ENCODE assay signal across 18 cellular contexts in genomic region chr2:68435605-68436004, GRCh38. TPM values are rescaled to one million over a fixed set of nuclear protein-coding genes. Genes with fewer than 3 reads are reported as not detected.
A peak's percentile ranks its signal among the peaks of the same experiment; 100 is the strongest.
DNase-seq lines count a peak whose midpoint lies in the region; ATAC-seq, FAIRE-seq and TF ChIP-seq lines count a peak whose summit lies in the region.
"Had no signal": no experiment of that assay in that cellular context is flagged by ENCODE, and none has a peak within 500 bp of the region (broad histone marks: within the 10 kb centered on the region; RNA-seq: fewer than 3 reads in every experiment).

No MANE protein-coding gene starts in this region.

- H3K36me3 ChIP-seq in SU-DHL-6 (ENCODE audit: low read length) (no peaks in the 10 kb centered on the region), esophagus muscularis mucosa (no peaks in the 10 kb centered on the region), transverse colon (no peaks in the 10 kb centered on the region), pancreas (no peaks in the 10 kb centered on the region)

- no peak overlapping the region for H2AFZ ChIP-seq in SU-DHL-6 (ENCODE audit: low read depth, low read length, severe bottlenecking)

- no peaks in the 10 kb centered on the region for H4K20me1 ChIP-seq in SU-DHL-6 (ENCODE audit: low read depth, low read length)

- no peaks in the 10 kb centered on the region for H3K36me3 Mint-ChIP-seq in nephron progenitor cell (ENCODE audit: low read depth)
- H3K36me3 Mint-ChIP-seq: CD8-positive, alpha-beta T cell; T-cell had no signal

- H3K79me2 ChIP-seq in SU-DHL-6 (ENCODE audit: insufficient read depth, low read length) = no peaks in the 10 kb centered on the region

- H3K4me3 ChIP-seq in SU-DHL-6 (ENCODE audit: insufficient read depth, low read length, poor library complexity, severe bottlenecking) (no peak overlapping the region), esophagus muscularis mucosa (no peak overlapping the region), transverse colon (no peak overlapping the region), pancreas (no peak overlapping the region)

- in situ Hi-C loops in transverse colon (cut with MboI; ENCODE audit: low pct_ligation_motif_present in 1 of 4, low pct_unique_long_range_greater_than_20kb in 1 of 4, low sequenced_read_pairs in 3 of 4) = loop anchor here in 2 of 4 donors (10.0 to 25.0 kb wide), 4 partner anchors 61 to 323 kb away; partner anchors contain the start of gene PNO1 (in 1 of the 2)

- no peak overlapping the region for H3K27ac Mint-ChIP-seq in nephron progenitor cell
- H3K27ac Mint-ChIP-seq: activated T-cell treated with anti-CD3 and anti-CD28 coated beads, Interleukin-2, amount 50 U/mL, for 72 hours; CD8-positive, alpha-beta T cell; T-cell had no signal

- TF ChIP-seq CTCF in SU-DHL-6 (IDR thresholded peaks at IDR 0.05; ENCODE audit: insufficient read depth, low read length, poor library complexity, severe bottlenecking) (no peak), esophagus muscularis mucosa (IDR thresholded peaks at IDR 0.05) (no peak), transverse colon (IDR thresholded peaks at IDR 0.05) (no peak), pancreas (IDR thresholded peaks at IDR 0.05) (no peak), nephron progenitor cell (IDR thresholded peaks at IDR 0.05) (no peak)

- H3F3A ChIP-seq in SU-DHL-6 (ENCODE audit: insufficient read depth) = 0 out of 2 replicates have a peak, but pooled peaks cover 8% of the 10 kb centered on the region

- peaks cover 5% of the 10 kb centered on the region for H3K27me3 Mint-ChIP-seq in nephron progenitor cell (ENCODE audit: low read depth, poor library complexity)
- H3K27me3 Mint-ChIP-seq: T-cell had no signal

- H3K9me3 ChIP-seq in SU-DHL-6 (ENCODE audit: insufficient read depth, low read length) = no peaks in the 10 kb centered on the region
- H3K9me3 ChIP-seq in esophagus muscularis mucosa = no peaks in the 10 kb centered on the region
- no peaks in the 10 kb centered on the region for H3K9me3 ChIP-seq in transverse colon
- no peaks in the 10 kb centered on the region for H3K9me3 ChIP-seq in pancreas

- peak overlapping the region; percentile 22; the same call in 1 of the 2 replicates for H3K27ac ChIP-seq in SU-DHL-6 (ENCODE audit: low read depth, low read length)
- peak overlapping the region in 3 of 4 donors; percentile 41 to 56 (median 48) for H3K27ac ChIP-seq in esophagus muscularis mucosa (replicated peaks in 1 of 4)
- H3K27ac ChIP-seq in transverse colon = peak overlapping the region in 3 of 4 donors; percentile 7 to 52 (median 35)
- no peak overlapping the region for H3K27ac ChIP-seq in pancreas

- H3K4me1 ChIP-seq in esophagus muscularis mucosa (peaks cover 9 to 40% (median 26%) of the 10 kb centered on the region in 4 donors), transverse colon (peaks cover 0 to 15% (median 3%) of the 10 kb centered on the region in 4 donors), pancreas (peaks cover 0 to 5% (median 0%) of the 10 kb centered on the region in 3 donors)

- H3K9me2 ChIP-seq in SU-DHL-6 (replicated peaks; ENCODE audit: insufficient read depth, low read length) = no peaks in the 10 kb centered on the region

- no peak overlapping the region for H3K9ac ChIP-seq in SU-DHL-6 (ENCODE audit: low read length)

- no peak for ATAC-seq in pancreas
- ATAC-seq: activated CD4-positive, CD25-positive, alpha-beta regulatory T cell treated with anti-CD3 and anti-CD28 coated beads, Interleukin-2, amount 50 U/mL, for 24 hours; activated T-cell treated with anti-CD3 and anti-CD28 coated beads, Interleukin-2, amount 50 U/mL, for 72 hours; CD8-positive, alpha-beta T cell; PC-3; T-cell had no signal

- H3K27me3 ChIP-seq in SU-DHL-6 (ENCODE audit: low read length) (no peaks in the 10 kb centered on the region), esophagus muscularis mucosa (no peaks in the 10 kb centered on the region), transverse colon (no peaks in the 10 kb centered on the region), pancreas (no peaks in the 10 kb centered on the region)

- intact Hi-C loops in esophagus muscularis mucosa (cut with DNase I) (no loop called here), transverse colon (cut with DNase I; ENCODE audit: low total_unique reads) (no loop called here), pancreas (cut with DNase I) (no loop called here)

- FAIRE-seq in pancreas (lab: Jason Lieb, UNC) = no peak
- FAIRE-seq: HTR-8/SVneo had no signal

- H3K4me2 ChIP-seq in SU-DHL-6 (ENCODE audit: low read depth, low read length, poor library complexity, severe bottlenecking) = peak overlapping the region; percentile 9

- no peaks in the 10 kb centered on the region for H3K4me1 Mint-ChIP-seq in nephron progenitor cell

- TF ChIP-seq POLR2A in esophagus muscularis mucosa (IDR thresholded peaks at IDR 0.05; ENCODE audit: low read depth) (no peak), transverse colon (IDR thresholded peaks at IDR 0.05) (no peak)

- DNase-seq in esophagus muscularis mucosa (ENCODE audit: extremely low spot score) = no peak
- peak; percentile 17 for DNase-seq in myocyte (ENCODE audit: low read depth)
- DNase-seq in transverse colon = no peak
- DNase-seq in pancreas = no peak
- DNase-seq in activated CD8-positive, alpha-beta memory T cell treated with anti-CD3 and anti-CD28 coated beads for 24 hours = no peak
- DNase-seq in nephron progenitor cell = no peak
- DNase-seq: activated T-cell treated with anti-CD3 and anti-CD28 coated beads, Interleukin-2, amount 50 U/mL, for 72 hours; CD8-positive, alpha-beta T cell; hypothalamus; NCI-H1092; NCI-H345; PC-3; stimulated activated CD4-positive, alpha-beta T cell treated with anti-CD3 and anti-CD28 coated beads, Interleukin-4, amount 100 ng/mL, for 1 hour; stimulated activated naive CD4-positive, alpha-beta T cell; T-cell had no signal

- no peaks in the 10 kb centered on the region for H3K9me3 Mint-ChIP-seq in nephron progenitor cell
- H3K9me3 Mint-ChIP-seq: activated T-cell treated with anti-CD3 and anti-CD28 coated beads, Interleukin-2, amount 50 U/mL, for 72 hours; CD8-positive, alpha-beta T cell; T-cell had no signal

- no peak overlapping the region for H3K4me3 Mint-ChIP-seq in nephron progenitor cell
- H3K4me3 Mint-ChIP-seq: activated T-cell treated with anti-CD3 and anti-CD28 coated beads, Interleukin-2, amount 50 U/mL, for 72 hours; CD8-positive, alpha-beta T cell; T-cell had no signal

- TF ChIP-seq EP300 in esophagus muscularis mucosa (IDR thresholded peaks at IDR 0.05) (no peak), transverse colon (IDR thresholded peaks at IDR 0.05; ENCODE audit: low read depth) (no peak)

RNA-seq across cellular contexts. Expression of gene FBXO48, which starts 31.5 kb away (rescaled TPM):
- total RNA-seq in esophagus muscularis mucosa = under 1 TPM; 0.33 to 0.83 (median 0.59) TPM
- total RNA-seq in myocyte = 0.83 and 1.0 TPM in 2 replicates
- 0.40 TPM for polyA plus RNA-seq in myocyte (2012)
- total RNA-seq in transverse colon = 1 to 10 TPM in 3 of 4 donors, under 1 TPM in 1; 0.60 to 2.6 (median 2.2) TPM
- total RNA-seq in pancreas = 1 to 10 TPM in 1 of 6 donors, under 1 TPM in 5; 0.46 to 1.1 (median 0.82) TPM
- polyA plus RNA-seq in pancreas = under 1 TPM; 0.53 to 0.56 TPM

RNA-seq across cellular contexts. Expression of gene APLF, which starts 31.8 kb away (rescaled TPM):
- total RNA-seq in esophagus muscularis mucosa = 10 to 100 TPM in 3 of 4 donors, 1 to 10 TPM in 1; 7.6 to 12.1 (median 10.9) TPM
- total RNA-seq in myocyte = 5.3 and 5.4 TPM in 2 replicates
- 1.3 TPM for polyA plus RNA-seq in myocyte (2012)
- total RNA-seq in transverse colon = 10 to 100 TPM in 2 of 4 donors, 1 to 10 TPM in 2; 2.9 to 28.5 (median 8.1) TPM
- 1 to 10 TPM; 1.4 to 4.2 (median 2.1) TPM for total RNA-seq in pancreas
- 1 to 10 TPM in 1 of 2 donors, under 1 TPM in 1; 0.85 to 1.1 TPM for polyA plus RNA-seq in pancreas

Comparison
In these comparisons a context has a peak if more than half of its experiments do, and no peak if none do; other contexts are left out.
1. H3K27ac ChIP-seq: peak in SU-DHL-6 (single experiment), esophagus muscularis mucosa (3 of 4) and transverse colon (3 of 4); none in pancreas (0 of 4).